In genomic region chr6:39980839-39981580, GRCh38 we compare ENCODE assay signal across 8 cellular contexts. TPM values are rescaled to one million over a fixed set of nuclear protein-coding genes. Genes with fewer than 3 reads are reported as not detected.
DNase-seq lines count a peak whose midpoint lies in the region; ATAC-seq lines count a peak whose summit lies in the region.

No MANE protein-coding gene starts in this region.

- DNase-seq in CMK (ENCODE audit: low read depth) (peak; percentile 49), H4 (ENCODE audit: low spot score) (peak; percentile 67), NCI-H524 treated with DMSO at 0.1 percent for 48 hours (lab: John Stamatoyannopoulos, UW) (peak; percentile 3), cerebellar cortex (ENCODE audit: low spot score) (peak; percentile 75), left kidney (ENCODE audit: low read depth, low spot score) (peak; percentile 81), ureter (ENCODE audit: low spot score) (peak; percentile 48), GOT3 (lab: John Stamatoyannopoulos, UW) (no peak)

- ATAC-seq in GM19455 (IDR thresholded peaks at IDR 0.05; ENCODE audit: unreplicated experiment), result no peak

RNA-seq across cellular contexts. Expression of gene MOCS1, which starts 46.7 kb away (rescaled TPM):
- 7.8 and 8.3 TPM in 2 replicates for total RNA-seq in H4 (2014; rRNA removed; shearing (Covaris generic))
- total RNA-seq in ureter, result 34.8 TPM
